Comparison of ENCODE assay signal across 8 cellular contexts in the genomic region with DNA sequence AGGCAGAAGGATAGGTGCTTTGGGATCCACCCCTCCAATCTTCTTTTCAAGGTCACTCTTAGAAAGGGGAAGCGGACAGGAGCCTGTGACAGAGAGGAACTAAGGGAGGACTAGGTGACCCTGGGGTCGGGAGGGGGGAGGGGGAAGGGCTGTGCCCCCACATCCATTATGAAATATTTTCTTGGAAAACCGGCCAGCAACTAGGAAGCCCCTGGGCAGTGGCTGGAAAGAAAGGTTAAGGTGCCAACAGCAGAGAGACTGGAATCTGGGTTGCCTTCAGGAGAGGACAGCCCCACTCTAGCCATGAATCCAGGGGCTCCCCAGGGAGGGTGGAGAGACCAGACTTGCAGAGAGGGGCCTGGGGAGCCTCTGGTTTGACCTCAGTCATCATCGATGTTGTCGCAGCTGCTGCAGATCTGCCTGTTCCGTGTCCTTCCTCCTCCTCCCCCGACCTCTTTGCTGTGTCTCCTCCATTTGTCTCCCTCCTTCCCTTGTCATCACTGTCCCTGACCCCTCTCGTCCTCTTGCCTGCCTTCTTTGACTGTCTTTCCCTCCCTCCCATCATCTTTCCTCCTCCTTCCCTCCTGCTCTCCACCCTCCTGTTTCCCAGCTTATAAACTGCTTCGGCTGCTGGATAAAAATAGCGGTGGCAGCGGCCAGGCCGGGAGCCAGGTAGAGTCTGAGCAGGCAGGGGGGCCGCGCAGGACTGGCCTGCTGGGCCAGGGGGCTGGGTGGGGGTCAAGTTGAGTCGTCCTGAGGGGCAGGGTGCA. TPM values are rescaled to one million over a fixed set of nuclear protein-coding genes. Genes with fewer than 3 reads are reported as not detected.
DNase-seq lines count a peak whose midpoint lies in the region; ATAC-seq and TF ChIP-seq lines count a peak whose summit lies in the region.
"Had no signal": no experiment of that assay in that cellular context is flagged by ENCODE, and none has a peak within 500 bp of the region (broad histone marks: within the 10 kb centered on the region; RNA-seq: fewer than 3 reads in every experiment).

No MANE protein-coding gene starts in this region.

- peaks cover 0 to 34% (median 24%) of the 10 kb centered on the region in 4 donors for H3K36me3 ChIP-seq in esophagus muscularis mucosa
- H3K36me3 ChIP-seq in gastrocnemius medialis, result no peaks in the 10 kb centered on the region
- H3K36me3 ChIP-seq in MG63, result peaks cover 61% of the 10 kb centered on the region

- no peak for TF ChIP-seq POLR2A in esophagus muscularis mucosa (IDR thresholded peaks at IDR 0.05; ENCODE audit: low read depth)
- no peak for TF ChIP-seq POLR2A in gastrocnemius medialis (IDR thresholded peaks at IDR 0.05)

- ATAC-seq in gastrocnemius medialis, result peak; percentile 20 to 37

- H3K27me3 ChIP-seq in esophagus muscularis mucosa, result no peaks in the 10 kb centered on the region
- no peaks in the 10 kb centered on the region for H3K27me3 ChIP-seq in gastrocnemius medialis
- H3K27me3 ChIP-seq in MG63, result no peaks in the 10 kb centered on the region

- intact Hi-C loops in esophagus muscularis mucosa (cut with DNase I), result no loop called here
- intact Hi-C loops in gastrocnemius medialis (cut with DNase I; ENCODE audit: low total_unique reads), result loop anchor here (5.0 kb wide), 1 partner anchor 234 kb away; no protein-coding TSS in a partner anchor

- in situ Hi-C loops in gastrocnemius medialis (cut with MboI; ENCODE audit: low sequenced_read_pairs in 4 of 4), result loop anchor here in 1 of 4 donors (25.0 kb wide), 1 partner anchor 114 kb away; no protein-coding TSS in a partner anchor

- TF ChIP-seq CTCF in esophagus muscularis mucosa (IDR thresholded peaks at IDR 0.05), result no peak
- no peak for TF ChIP-seq CTCF in gastrocnemius medialis (IDR thresholded peaks at IDR 0.05 in 4 of 5, conservative IDR thresholded peaks at IDR 0.05 in 1 of 5)

- H3K27ac ChIP-seq in esophagus muscularis mucosa (replicated peaks in 1 of 4) (peak overlapping the region; percentile 95 to 98 (median 96)), gastrocnemius medialis (peak overlapping the region; percentile 95 to 99 (median 98))

- H3K4me1 ChIP-seq in esophagus muscularis mucosa (peaks cover 85 to 100% (median 95%) of the 10 kb centered on the region in 4 donors), gastrocnemius medialis (peaks cover 76 to 84% of the 10 kb centered on the region in 2 donors)

- WGBS in esophagus muscularis mucosa, result 36% methylated on average over 15 of the region's 15 CpGs

- H3K9me3 ChIP-seq in esophagus muscularis mucosa (no peaks in the 10 kb centered on the region), gastrocnemius medialis (no peaks in the 10 kb centered on the region), MG63 (no peaks in the 10 kb centered on the region)

- peak; percentile 40 for DNase-seq in NOMO-1 treated with DMSO at 0.1 percent for 48 hours (lab: John Stamatoyannopoulos, UW; ENCODE audit: unreplicated experiment)
- no peak for DNase-seq in esophagus muscularis mucosa (ENCODE audit: extremely low spot score)
- DNase-seq in gastrocnemius medialis, result peak in 1 of 2 donors; percentile 66
- no peak for DNase-seq in EL
- DNase-seq in GOT3 (lab: John Stamatoyannopoulos, UW), result no peak
- no peak for DNase-seq in MG63
- DNase-seq: stimulated activated CD4-positive, alpha-beta T cell treated with anti-CD3 and anti-CD28 coated beads, Interleukin-4, amount 100 ng/mL, for 1 hour had no signal

- no peak for TF ChIP-seq EP300 in esophagus muscularis mucosa (IDR thresholded peaks at IDR 0.05)

- H3K4me3 ChIP-seq in esophagus muscularis mucosa (peak overlapping the region; percentile 34 to 75 (median 61)), gastrocnemius medialis (peak overlapping the region; percentile 31 to 51 (median 42)), MG63 (no peak overlapping the region)

RNA-seq across cellular contexts. Expression of a gene that starts 3.2 kb away (rescaled TPM):
- 100 to 1,000 TPM in 3 of 4 donors, 10 to 100 TPM in 1; 68.9 to 159 (median 138) TPM for total RNA-seq in esophagus muscularis mucosa
- 10 to 100 TPM; 18.3 to 95.5 (median 40.8) TPM for total RNA-seq in gastrocnemius medialis
- 118 and 130 TPM in 2 replicates for total RNA-seq in MG63 (2014; rRNA removed; shearing (Covaris generic); ENCODE audit: low replicate concordance)

RNA-seq across cellular contexts. Expression of a gene that starts 9.8 kb away (rescaled TPM):
- total RNA-seq in esophagus muscularis mucosa (not detected), gastrocnemius medialis (not detected)
- not detected in 2 replicates for total RNA-seq in MG63 (2014; rRNA removed; shearing (Covaris generic); ENCODE audit: low replicate concordance)
- total RNA-seq: activated T-helper 1 cell treated with anti-CD3 and anti-CD28 coated beads, Interleukin-12 subunit alpha, Interleukin-12 subunit beta, Interleukin-2, Interleukin-4 antibody, amounts not matched to agents 30 ng/mL and 10 ng/mL and 1 ng/mL, durations not matched to agents 14 hours and 24 hours and 36 hours had no signal

RNA-seq across cellular contexts. Expression of a gene that starts 20.3 kb away (rescaled TPM):
- total RNA-seq in esophagus muscularis mucosa (100 to 1,000 TPM; 356 to 729 (median 499) TPM), gastrocnemius medialis (1,000 to 10,000 TPM in 2 of 4 donors, 100 to 1,000 TPM in 2; 878 to 1,576 (median 1,106) TPM)
- 5,432 and 5,573 TPM in 2 replicates for total RNA-seq in MG63 (2014; rRNA removed; shearing (Covaris generic); ENCODE audit: low replicate concordance)

RNA-seq across cellular contexts. Expression of a gene that starts 30.8 kb away (rescaled TPM):
- total RNA-seq in esophagus muscularis mucosa (10 to 100 TPM; 22.8 to 37.9 (median 32.6) TPM), gastrocnemius medialis (10 to 100 TPM; 14.9 to 35.9 (median 21.4) TPM)
- 386 and 631 TPM in 2 replicates for total RNA-seq in MG63 (2014; rRNA removed; shearing (Covaris generic); ENCODE audit: low replicate concordance)

RNA-seq across cellular contexts. Expression of a gene that starts 38.8 kb away (rescaled TPM):
- 10 to 100 TPM in 1 of 4 donors, 1 to 10 TPM in 3; 7.0 to 10.4 (median 8.5) TPM for total RNA-seq in esophagus muscularis mucosa
- total RNA-seq in gastrocnemius medialis, result 10 to 100 TPM in 2 of 4 donors, 1 to 10 TPM in 2; 4.1 to 11.1 (median 10.0) TPM
- 24.4 and 35.2 TPM in 2 replicates for total RNA-seq in MG63 (2014; rRNA removed; shearing (Covaris generic); ENCODE audit: low replicate concordance)
